Comparison of ENCODE assay signal across 14 cellular contexts in genomic region chr14:47619397-47619796, GRCh38. TPM values are rescaled to one million over a fixed set of nuclear protein-coding genes. Genes with fewer than 3 reads are reported as not detected.
"Had no signal": no experiment of that assay in that cellular context is flagged by ENCODE, and none has a peak within 500 bp of the region (broad histone marks: within the 10 kb centered on the region; RNA-seq: fewer than 3 reads in every experiment).

No MANE protein-coding gene starts in this region.

- H3K4me1 Mint-ChIP-seq: activated CD4-positive, alpha-beta T cell treated with anti-CD3 and anti-CD28 coated beads for 36 hours; naive thymus-derived CD4-positive, alpha-beta T cell; stimulated activated memory B cell treated with anti-CD40 and anti-IgM and Interleukin-4, amounts not matched to agents 10 μg/mL and 1 μg/mL and 100 μg/mL, for 72 hours had no signal

- H3K4me3 Mint-ChIP-seq: activated CD4-positive, alpha-beta T cell treated with anti-CD3 and anti-CD28 coated beads for 36 hours; effector memory CD8-positive, alpha-beta T cell; naive thymus-derived CD4-positive, alpha-beta T cell; stimulated activated memory B cell treated with anti-CD40 and anti-IgM and Interleukin-4, amounts not matched to agents 10 μg/mL and 1 μg/mL and 100 μg/mL, for 72 hours had no signal

- H3K27me3 Mint-ChIP-seq: activated CD4-positive, alpha-beta T cell treated with anti-CD3 and anti-CD28 coated beads for 36 hours; effector memory CD8-positive, alpha-beta T cell; naive thymus-derived CD4-positive, alpha-beta T cell; stimulated activated memory B cell treated with anti-CD40 and anti-IgM and Interleukin-4, amounts not matched to agents 10 μg/mL and 1 μg/mL and 100 μg/mL, for 72 hours had no signal

- H3K36me3 Mint-ChIP-seq: naive thymus-derived CD4-positive, alpha-beta T cell; stimulated activated memory B cell treated with anti-CD40 and anti-IgM and Interleukin-4, amounts not matched to agents 10 μg/mL and 1 μg/mL and 100 μg/mL, for 72 hours had no signal

- H3K27ac ChIP-seq: tibial nerve had no signal

- H3K27me3 ChIP-seq: tibial nerve had no signal

- H3K9me3 ChIP-seq: tibial nerve had no signal

- DNase-seq: activated CD4-positive, alpha-beta T cell treated with anti-CD3 and anti-CD28 coated beads for 36 hours; activated naive CD4-positive, alpha-beta T cell treated with Interleukin-2 at 50 U/mL for 16 hours; effector memory CD8-positive, alpha-beta T cell; erythroblast; hypothalamus; left colon; mammary epithelial cell; naive thymus-derived CD4-positive, alpha-beta T cell; right cardiac atrium had no signal

- H3K27ac Mint-ChIP-seq: activated CD4-positive, alpha-beta T cell treated with anti-CD3 and anti-CD28 coated beads for 36 hours; effector memory CD8-positive, alpha-beta T cell; naive thymus-derived CD4-positive, alpha-beta T cell; stimulated activated memory B cell treated with anti-CD40 and anti-IgM and Interleukin-4, amounts not matched to agents 10 μg/mL and 1 μg/mL and 100 μg/mL, for 72 hours had no signal

- ATAC-seq: activated CD4-positive, alpha-beta T cell treated with anti-CD3 and anti-CD28 coated beads for 36 hours; effector memory CD8-positive, alpha-beta T cell; left colon; naive thymus-derived CD4-positive, alpha-beta T cell; right cardiac atrium; stimulated activated memory B cell treated with anti-CD40 and anti-IgM and Interleukin-4, amounts not matched to agents 10 μg/mL and 1 μg/mL and 100 μg/mL, for 72 hours had no signal

- H3K4me1 ChIP-seq: tibial nerve had no signal

- H3K4me2 ChIP-seq: smooth muscle cell had no signal

RNA-seq across cellular contexts. Expression of gene MDGA2, which starts 56.0 kb away (rescaled TPM):
- total RNA-seq: activated CD4-positive, alpha-beta T cell treated with anti-CD3 and anti-CD28 coated beads for 36 hours; left colon; mononuclear cell; naive thymus-derived CD4-positive, alpha-beta T cell; T-helper 2 cell treated with Interferon-gamma antibody and Interleukin-4, amounts not matched to agents 100 ng/mL and 5 ng/mL, for 36 hours had no signal
- polyA plus RNA-seq: mammary epithelial cell; naive thymus-derived CD4-positive, alpha-beta T cell; right cardiac atrium had no signal
